22 cellular contexts compared by ENCODE assay signal in the genomic region with DNA sequence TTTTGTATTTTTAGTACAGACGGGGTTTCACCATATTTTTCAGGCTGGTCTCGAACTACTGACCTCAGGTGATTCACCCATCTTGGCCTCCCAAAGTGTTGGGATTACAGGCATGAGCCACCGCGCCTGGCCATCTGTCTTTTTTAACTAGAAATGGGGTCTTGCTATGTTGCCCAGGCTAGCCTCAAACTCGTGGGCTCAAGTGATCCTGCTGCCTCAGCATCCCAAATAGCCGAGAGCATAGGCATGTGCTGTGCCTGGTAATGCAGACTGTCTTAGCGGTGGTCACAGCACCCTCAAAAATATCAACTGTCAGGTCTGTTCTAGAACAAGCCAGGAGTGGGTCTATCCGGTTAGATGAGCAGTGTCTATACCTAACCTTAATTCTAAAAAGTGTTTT. TPM values are rescaled to one million over a fixed set of nuclear protein-coding genes. Genes with fewer than 3 reads are reported as not detected.
DNase-seq lines count a peak whose midpoint lies in the region; ATAC-seq, FAIRE-seq and TF ChIP-seq lines count a peak whose summit lies in the region.
"Had no signal": no experiment of that assay in that cellular context is flagged by ENCODE, and none has a peak within 500 bp of the region (broad histone marks: within the 10 kb centered on the region; RNA-seq: fewer than 3 reads in every experiment).

No MANE protein-coding gene starts in this region.

- no peaks in the 10 kb centered on the region for H3K9me2 ChIP-seq in GM23338 (ENCODE audit: insufficient read depth)

- H3K36me3 Mint-ChIP-seq in GM23338 (ENCODE audit: low read depth) (peaks cover 91% of the 10 kb centered on the region), neural progenitor cell (peaks cover 46% of the 10 kb centered on the region), osteocyte (ENCODE audit: unreplicated experiment) (no peaks in the 10 kb centered on the region)
- H3K36me3 Mint-ChIP-seq: CD4-positive, alpha-beta memory T cell had no signal

- H3K9me1 ChIP-seq in K562 (ENCODE audit: control insufficient read depth, insufficient read depth, low read length): no peaks in the 10 kb centered on the region

- H3K79me2 ChIP-seq in GM23338 (replicated peaks; ENCODE audit: insufficient read depth) (no peaks in the 10 kb centered on the region), K562 (ENCODE audit: control insufficient read depth, insufficient read depth, low read length) (no peaks in the 10 kb centered on the region), neural progenitor cell (ENCODE audit: low read depth) (no peaks in the 10 kb centered on the region)

- TF ChIP-seq CTCF in GM23338 (conservative IDR thresholded peaks at IDR 0.05; ENCODE audit: low read depth in 2 of 2): no peak
- TF ChIP-seq CTCF in HEK293 (tag by site-specific recombination; IDR thresholded peaks at IDR 0.05): no peak
- TF ChIP-seq CTCF in K562 (IDR thresholded peaks at IDR 0.05 in 2 of 3, conservative IDR thresholded peaks at IDR 0.05 in 1 of 3; ENCODE audit: insufficient read depth in 2 of 3, low read depth in 1 of 3, low read length in 3 of 3): no peak
- no peak for TF ChIP-seq CTCF in neural progenitor cell (IDR thresholded peaks at IDR 0.05)
- no peak for TF ChIP-seq CTCF in osteocyte (IDR thresholded peaks at IDR 0.05)

- H3K4me2 ChIP-seq in GM23338 (no peak overlapping the region), K562 (ENCODE audit: insufficient read depth, low read length) (no peak overlapping the region), neural progenitor cell (no peak overlapping the region)

- H3K4me3 Mint-ChIP-seq in GM23338: no peak overlapping the region
- no peak overlapping the region for H3K4me3 Mint-ChIP-seq in neural progenitor cell
- H3K4me3 Mint-ChIP-seq in osteocyte (ENCODE audit: unreplicated experiment): no peak overlapping the region
- H3K4me3 Mint-ChIP-seq: CD4-positive, alpha-beta memory T cell had no signal

- ATAC-seq in GM23338: no peak
- ATAC-seq in K562: no peak

- H3K4me1 Mint-ChIP-seq in GM23338 (peaks cover 30% of the 10 kb centered on the region), neural progenitor cell (peaks cover 65% of the 10 kb centered on the region), osteocyte (ENCODE audit: unreplicated experiment) (peaks cover 3% of the 10 kb centered on the region)

- intact Hi-C loops in K562 (cut with micrococcal nuclease): loop anchor here (10.0 kb wide), 1 partner anchor 286 kb away; no protein-coding TSS in a partner anchor

- H2AFZ ChIP-seq in GM23338 (no peak overlapping the region), K562 (ENCODE audit: low read depth, low read length) (no peak overlapping the region), neural progenitor cell (replicated peaks) (no peak overlapping the region)

- H3K9me3 ChIP-seq in HEK293 (ENCODE audit: control insufficient read depth, insufficient read depth, low read depth, low read length): no peaks in the 10 kb centered on the region
- H3K9me3 ChIP-seq in K562 (replicated peaks; ENCODE audit: control insufficient read depth, insufficient read depth, low read depth, low read length): no peaks in the 10 kb centered on the region
- H3K9me3 ChIP-seq in neural progenitor cell (ENCODE audit: low read depth): no peaks in the 10 kb centered on the region

- H3K27me3 Mint-ChIP-seq in GM23338 (ENCODE audit: insufficient read depth, low read depth, poor library complexity) (peaks cover 16% of the 10 kb centered on the region), neural progenitor cell (ENCODE audit: insufficient read depth, low read depth) (peaks cover 3% of the 10 kb centered on the region), osteocyte (ENCODE audit: unreplicated experiment) (peaks cover 12% of the 10 kb centered on the region)

- FAIRE-seq in K562 (lab: Jason Lieb, UNC): no peak
- FAIRE-seq: GM12891, GM18507, H1 had no signal

- no peak for TF ChIP-seq EP300 in K562 (IDR thresholded peaks at IDR 0.05; ENCODE audit: low read length)

- H3K9ac ChIP-seq in K562 (ENCODE audit: insufficient read depth in 1 of 2, low read depth in 2 of 2, low read length in 2 of 2): no peak overlapping the region
- no peak overlapping the region for H3K9ac ChIP-seq in neural progenitor cell

- no peak for DNase-seq in GM23338 (ENCODE audit: low spot score)
- no peak for DNase-seq in K562 (ENCODE audit: extremely low read depth in 1 of 4, low spot score in 3 of 4)
- no peak for DNase-seq in neural progenitor cell (ENCODE audit: low spot score)
- no peak for DNase-seq in effector CD8-positive, alpha-beta T cell (lab: John Stamatoyannopoulos, UW)
- no peak for DNase-seq in osteocyte (ENCODE audit: extremely low spot score, unreplicated experiment)
- no peak for DNase-seq in medulla oblongata (ENCODE audit: extremely low spot score)
- DNase-seq: C1 segment of cervical spinal cord; Calu3; CD4-positive, alpha-beta memory T cell; COR-L47; DMS53; DMS79 treated with DMSO at 0.1 percent for 48 hours; GF-D8; H7; HCEC 1CT had no signal

- no peak for TF ChIP-seq RAD21 in K562 (CRISPR knock-in tag; conservative IDR thresholded peaks at IDR 0.05 in 1 of 2, IDR thresholded peaks at IDR 0.05 in 1 of 2)

- H3K9me3 Mint-ChIP-seq in GM23338: no peaks in the 10 kb centered on the region
- H3K9me3 Mint-ChIP-seq in neural progenitor cell: no peaks in the 10 kb centered on the region
- H3K9me3 Mint-ChIP-seq in osteocyte (ENCODE audit: unreplicated experiment): no peaks in the 10 kb centered on the region
- H3K9me3 Mint-ChIP-seq: CD4-positive, alpha-beta memory T cell had no signal

- CTCF ChIA-PET in HEK293 (lab: Yijun Ruan, JAX): no interaction called here
- CTCF ChIA-PET in K562 (lab: Yijun Ruan, JAX; ENCODE audit: low intra/inter-chr PET ratio): no interaction called here

- POLR2A ChIA-PET in HEK293 (lab: Yijun Ruan, JAX): no interaction called here
- POLR2A ChIA-PET in K562 (lab: Yijun Ruan, JAX): no interaction called here

- no TSS peak for BruUV-seq in K562 (replicated peaks; lab: Mats Ljungman, UMichigan)

- peaks cover 44% of the 10 kb centered on the region for H3K36me3 ChIP-seq in GM23338 (ENCODE audit: insufficient read depth)
- peaks cover 0 to 7% of the 10 kb centered on the region in 2 experiments; a peak in 2 of 3 replicates for H3K36me3 ChIP-seq in HEK293 (ENCODE audit: control insufficient read depth in 2 of 2, insufficient read depth in 1 of 2, low read length in 2 of 2)
- H3K36me3 ChIP-seq in K562 (ENCODE audit: control insufficient read depth, insufficient read depth, low read length): no peaks in the 10 kb centered on the region
- peaks cover 12% of the 10 kb centered on the region for H3K36me3 ChIP-seq in neural progenitor cell

- 22% methylated on average over 8 of the region's 8 CpGs for WGBS in K562 (ENCODE audit: insufficient coverage, low coverage, missing lambda C conversion rate)

- H3K27ac ChIP-seq in GM23338 (ENCODE audit: low read depth) (peak overlapping the region; percentile 85), HEK293 (ENCODE audit: extremely low read depth, low read depth, low read length) (no peak overlapping the region), K562 (ENCODE audit: extremely low read depth, low read depth, low read length) (no peak overlapping the region), neural progenitor cell (no peak overlapping the region)

- 0 out of 2 replicates have a peak, but pooled peaks cover 5% of the 10 kb centered on the region for H3F3A ChIP-seq in GM23338 (replicated peaks; ENCODE audit: low read depth)
- H3F3A ChIP-seq in neural progenitor cell (ENCODE audit: low read depth): peaks cover 44% of the 10 kb centered on the region

- no peak for TF ChIP-seq POLR2A in K562 (conservative IDR thresholded peaks at IDR 0.05)

- peaks cover 28% of the 10 kb centered on the region for H3K4me1 ChIP-seq in GM23338 (ENCODE audit: insufficient read depth)
- no peaks in the 10 kb centered on the region for H3K4me1 ChIP-seq in HEK293 (ENCODE audit: control insufficient read depth, insufficient read depth, low read length)
- no peaks in the 10 kb centered on the region for H3K4me1 ChIP-seq in K562 (replicated peaks in 1 of 2; ENCODE audit: control insufficient read depth in 2 of 2, insufficient read depth in 2 of 2, low read length in 2 of 2)
- peaks cover 46% of the 10 kb centered on the region for H3K4me1 ChIP-seq in neural progenitor cell

- H4K20me1 ChIP-seq in GM23338 (replicated peaks; ENCODE audit: insufficient read depth): no peaks in the 10 kb centered on the region
- no peaks in the 10 kb centered on the region for H4K20me1 ChIP-seq in K562 (replicated peaks; ENCODE audit: control insufficient read depth, insufficient read depth, low read length)
- peaks cover 9% of the 10 kb centered on the region for H4K20me1 ChIP-seq in neural progenitor cell (ENCODE audit: low read depth)

- H3K27ac Mint-ChIP-seq in GM23338: no peak overlapping the region
- peak overlapping the region; percentile 59 for H3K27ac Mint-ChIP-seq in neural progenitor cell
- H3K27ac Mint-ChIP-seq in osteocyte (ENCODE audit: unreplicated experiment): no peak overlapping the region
- H3K27ac Mint-ChIP-seq: CD4-positive, alpha-beta memory T cell had no signal

- no peaks in the 10 kb centered on the region for H3K27me3 ChIP-seq in GM23338 (ENCODE audit: insufficient read depth)
- peaks cover 5 to 26% of the 10 kb centered on the region in 2 experiments; a peak in 4 of 5 replicates for H3K27me3 ChIP-seq in K562 (ENCODE audit: control insufficient read depth in 2 of 2, insufficient read depth in 2 of 2, low read length in 2 of 2)
- H3K27me3 ChIP-seq in neural progenitor cell: no peaks in the 10 kb centered on the region

- in situ Hi-C loops in K562 (cut with MboI): no loop called here

- H3K4me3 ChIP-seq in GM23338: no peak overlapping the region
- H3K4me3 ChIP-seq in HEK293 (ENCODE audit: low read depth, low read length): no peak overlapping the region
- H3K4me3 ChIP-seq in K562: no peak overlapping the region
- H3K4me3 ChIP-seq in neural progenitor cell: no peak overlapping the region

RNA-seq across cellular contexts. Expression of gene SPATA12, which starts 48.2 kb away (rescaled TPM):
- total RNA-seq in GM23338 (2014; rRNA removed; shearing (Covaris generic)): 0.10 TPM in 1 of 2 replicates, not detected in the other
- polyA plus RNA-seq in GM23338 (2016; fragmentation: Nextera tagmentation; extraction: Ambion mirVana) (0.65 and 0.70 TPM in 2 replicates), K562 (2011; rRNA removed) (not detected in 2 replicates), K562 (2014; fragmentation: Illumina TruSeq; extraction: Trizol) (not detected in 2 replicates), K562 (2014; fragmentation: Nextera tagmentation; extraction: Ambion mirVana) (not detected), K562 (2014; rRNA removed) (not detected in 2 replicates)
- not detected in 2 replicates for total RNA-seq in K562 (2011; cell fraction: chromatin; rRNA removed; ENCODE audit: low replicate concordance)
- total RNA-seq in K562 (2011; cell fraction: nucleolus; rRNA removed): not detected in 2 replicates
- total RNA-seq in K562 (2011; cell fraction: nucleoplasm; rRNA removed): not detected in 2 replicates
- total RNA-seq in K562 (2014; rRNA removed) (not detected in 2 replicates), K562 (2014; rRNA removed; fragmentation: Illumina TruSeq; extraction: Trizol) (not detected in 2 replicates), K562 (2015; rRNA removed; fragmentation: Illumina TruSeq; extraction: Trizol) (not detected in 2 replicates), K562 (2021) (not detected in 2 replicates), neural progenitor cell (ENCODE audit: low replicate concordance) (0.12 and 0.17 TPM in 2 replicates), osteocyte (not detected in 2 replicates)
- not detected in 2 replicates for polyA plus RNA-seq in K562 (2011; cell fraction: cytosol; rRNA removed)
- polyA plus RNA-seq in K562 (2011; cell fraction: nucleus; rRNA removed): not detected in 2 replicates
- not detected in 2 replicates for polyA plus RNA-seq in K562 (2012)
- not detected in 2 replicates for polyA minus RNA-seq in K562 (2011; rRNA and poly(A)+ RNA removed)
- not detected in 2 replicates for polyA minus RNA-seq in K562 (2011; cell fraction: cytosol; rRNA and poly(A)+ RNA removed)
- not detected in 2 replicates for polyA minus RNA-seq in K562 (2011; cell fraction: nucleus; rRNA and poly(A)+ RNA removed)
- total RNA-seq: A673; CD4-positive, alpha-beta memory T cell; G401 had no signal
- polyA plus RNA-seq: BJ; CD4-positive, alpha-beta memory T cell had no signal

RNA-seq across cellular contexts. Expression of gene IL17RD, which starts 56.5 kb away (rescaled TPM):
- total RNA-seq in GM23338 (2014; rRNA removed; shearing (Covaris generic)): 79.6 and 104 TPM in 2 replicates
- polyA plus RNA-seq in GM23338 (2016; fragmentation: Nextera tagmentation; extraction: Ambion mirVana) (10.7 and 11.9 TPM in 2 replicates), K562 (2011; rRNA removed) (0.04 TPM in 1 of 2 replicates, not detected in the other), K562 (2014; fragmentation: Illumina TruSeq; extraction: Trizol) (not detected in 2 replicates), K562 (2014; fragmentation: Nextera tagmentation; extraction: Ambion mirVana) (under 1 TPM in 1 of 2 experiments, not detected in 1; under 0.01 TPM), K562 (2014; rRNA removed) (not detected in 2 replicates)
- total RNA-seq in K562 (2011; cell fraction: chromatin; rRNA removed; ENCODE audit: low replicate concordance): not detected in 2 replicates
- not detected in 2 replicates for total RNA-seq in K562 (2011; cell fraction: nucleolus; rRNA removed)
- 0.07 TPM in 1 of 2 replicates, not detected in the other for total RNA-seq in K562 (2011; cell fraction: nucleoplasm; rRNA removed)
- total RNA-seq in K562 (2014; rRNA removed) (0.09 TPM in 1 of 2 replicates, not detected in the other), K562 (2014; rRNA removed; fragmentation: Illumina TruSeq; extraction: Trizol) (0.07 TPM in 1 of 2 replicates, not detected in the other), K562 (2015; rRNA removed; fragmentation: Illumina TruSeq; extraction: Trizol) (0.04 TPM in 1 of 2 replicates, not detected in the other), K562 (2021) (0.04 and 0.25 TPM in 2 replicates), neural progenitor cell (ENCODE audit: low replicate concordance) (26.1 and 33.6 TPM in 2 replicates), osteocyte (2.9 and 3.9 TPM in 2 replicates)
- not detected in 2 replicates for polyA plus RNA-seq in K562 (2011; cell fraction: cytosol; rRNA removed)
- polyA plus RNA-seq in K562 (2011; cell fraction: nucleus; rRNA removed): 0.01 TPM in 1 of 2 replicates, not detected in the other
- 0.01 TPM in 2 replicates for polyA plus RNA-seq in K562 (2012)
- 0.11 TPM in 1 of 2 replicates, not detected in the other for polyA minus RNA-seq in K562 (2011; rRNA and poly(A)+ RNA removed)
- not detected in 2 replicates for polyA minus RNA-seq in K562 (2011; cell fraction: cytosol; rRNA and poly(A)+ RNA removed)
- polyA minus RNA-seq in K562 (2011; cell fraction: nucleus; rRNA and poly(A)+ RNA removed): 0.27 TPM in 1 of 2 replicates, not detected in the other
- total RNA-seq: CD4-positive, alpha-beta memory T cell had no signal
- polyA plus RNA-seq: CD4-positive, alpha-beta memory T cell had no signal
